ENCODE assay signal across 14 cellular contexts in the genomic region with DNA sequence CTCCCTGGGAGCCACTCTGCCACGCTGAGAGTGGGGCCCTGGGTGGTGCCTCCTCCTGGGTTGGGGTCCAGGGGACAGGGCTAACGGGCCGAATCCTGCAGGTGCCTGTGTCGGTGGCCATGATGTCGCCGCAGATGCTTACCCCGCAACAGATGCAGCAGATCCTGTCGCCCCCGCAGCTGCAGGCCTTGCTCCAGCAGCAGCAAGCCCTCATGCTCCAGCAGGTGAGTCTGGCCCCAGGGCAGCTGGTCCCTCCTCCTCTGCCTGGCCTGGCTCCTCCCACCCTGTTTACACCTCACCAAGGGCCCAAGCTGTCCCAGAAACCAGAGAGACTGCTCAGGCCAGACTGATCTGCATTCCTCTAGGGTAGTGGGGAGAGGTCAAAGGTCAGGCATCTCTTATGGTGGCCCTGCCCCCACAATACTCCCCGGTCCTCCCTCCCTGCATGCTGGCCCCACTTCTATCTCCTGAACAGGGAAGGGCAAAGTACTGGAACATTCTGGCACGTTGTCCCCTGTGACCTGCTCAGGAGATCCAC. TPM values are rescaled to one million over a fixed set of nuclear protein-coding genes. Genes with fewer than 3 reads are reported as not detected.
DNase-seq lines count a peak whose midpoint lies in the region; ATAC-seq, FAIRE-seq and TF ChIP-seq lines count a peak whose summit lies in the region.
"Had no signal": no experiment of that assay in that cellular context is flagged by ENCODE, and none has a peak within 500 bp of the region (broad histone marks: within the 10 kb centered on the region; RNA-seq: fewer than 3 reads in every experiment).

No MANE protein-coding gene starts in this region.

- TF ChIP-seq RAD21 in H1 (IDR thresholded peaks at IDR 0.05 in 1 of 2, conservative IDR thresholded peaks at IDR 0.05 in 1 of 2; ENCODE audit: low read depth in 2 of 2, low read length in 2 of 2), result peak in 1 of 2 experiments; percentile 26; a peak in 1 of 4 replicates

- H3K9me3 ChIP-seq in BLaER1 (no peaks in the 10 kb centered on the region), H1 (ENCODE audit: insufficient read depth in 2 of 2, low read depth in 1 of 2, low read length in 1 of 2) (no peaks in the 10 kb centered on the region)
- H3K9me3 ChIP-seq: heart right ventricle, thoracic aorta had no signal

- POLR2A ChIA-PET in H1 (lab: Charles Lee; ENCODE audit: partially characterized antibody), result interaction anchor here (0.8 to 2.3 kb wide), 5 partner anchors 10 to 114 kb away, joined by 3 to 6 read pairs (median 4); no protein-coding TSS in a partner anchor

- no peak for DNase-seq in HTR-8/SVneo (ENCODE audit: insufficient read length, low spot score)
- DNase-seq in H1 (ENCODE audit: low read depth in 1 of 2, low spot score in 2 of 2), result peak in 1 of 2 experiments; percentile 72
- DNase-seq in mesendoderm, result peak; percentile 61
- no peak for DNase-seq in stimulated activated naive CD4-positive, alpha-beta T cell (lab: John Stamatoyannopoulos, UW)
- DNase-seq: activated CD4-positive, alpha-beta T cell treated with anti-CD3 and anti-CD28 coated beads for 48 hours; activated naive CD8-positive, alpha-beta T cell treated with anti-CD3 and anti-CD28 coated beads, Interleukin-2, amount 50 U/mL, for 24 hours; AML-193; heart right ventricle; stimulated activated CD4-positive, alpha-beta T cell treated with anti-CD3 and anti-CD28 coated beads, Interleukin-12 subunit alpha, Interleukin-12 subunit beta, amount 100 ng/mL, for 4 hours had no signal

- H2BK120ac ChIP-seq in H1 (replicated peaks; ENCODE audit: low read depth, low read length) (no peak overlapping the region), mesendoderm (ENCODE audit: low read depth, low read length) (no peak overlapping the region)

- no peak overlapping the region for H4K5ac ChIP-seq in H1 (ENCODE audit: insufficient read length, low read depth, low read length)
- no peak overlapping the region for H4K5ac ChIP-seq in mesendoderm (ENCODE audit: low read length)

- H3K4me2 ChIP-seq in BLaER1 (peak overlapping the region; percentile 66; the same call in 1 of the 2 replicates), H1 (ENCODE audit: insufficient read depth in 1 of 2, low read depth in 2 of 2, low read length in 2 of 2) (peak overlapping the region; percentile 12 to 20; a peak in 2 of 4 replicates), mesendoderm (ENCODE audit: low read length) (no peak overlapping the region)

- H3K4ac ChIP-seq in H1 (replicated peaks; ENCODE audit: insufficient read length, low read depth, low read length) (no peak overlapping the region), mesendoderm (ENCODE audit: low read depth, low read length) (no peak overlapping the region)

- H3K56ac ChIP-seq in H1 (replicated peaks; ENCODE audit: insufficient read length, low read depth, low read length), result no peak overlapping the region
- H3K56ac ChIP-seq in mesendoderm (ENCODE audit: low read length), result peak overlapping the region; percentile 34

- no peaks in the 10 kb centered on the region for H3K79me2 ChIP-seq in H1 (ENCODE audit: control insufficient read depth in 1 of 2, insufficient read depth in 2 of 2, low read length in 2 of 2)
- H3K79me2 ChIP-seq in mesendoderm (ENCODE audit: control insufficient read depth, insufficient read depth, low read length), result no peaks in the 10 kb centered on the region

- FAIRE-seq in HTR-8/SVneo (lab: Jason Lieb, UNC) (peak; percentile 46), H1 (lab: Jason Lieb, UNC) (peak; percentile 95)

- H4K8ac ChIP-seq in H1 (ENCODE audit: extremely low read depth, insufficient read depth, low read length) (no peak overlapping the region), mesendoderm (ENCODE audit: low read depth, low read length) (no peak overlapping the region)

- H3K36me3 ChIP-seq in BLaER1, result peaks cover 86% of the 10 kb centered on the region
- H3K36me3 ChIP-seq in H1 (ENCODE audit: control insufficient read depth in 2 of 4, insufficient read depth in 4 of 4, low read length in 3 of 4), result peaks cover 0 to 1% (median 0%) of the 10 kb centered on the region in 4 experiments; a peak in 1 of 8 replicates
- no peaks in the 10 kb centered on the region for H3K36me3 ChIP-seq in mesendoderm (ENCODE audit: control insufficient read depth, insufficient read depth, low read length)

- no peak overlapping the region for H3K14ac ChIP-seq in H1 (ENCODE audit: insufficient read length)

- H2BK15ac ChIP-seq in H1 (ENCODE audit: low read length) (no peak overlapping the region), mesendoderm (replicated peaks; ENCODE audit: low read depth) (no peak overlapping the region)

- H3K18ac ChIP-seq in H1 (ENCODE audit: extremely low read depth, low read length) (peak overlapping the region; percentile 48; the same call in 1 of the 2 replicates), mesendoderm (ENCODE audit: low read length) (no peak overlapping the region)

- peak in 1 of 2 experiments; percentile 57; a peak in 1 of 3 replicates for TF ChIP-seq EP300 in H1 (IDR thresholded peaks at IDR 0.05; ENCODE audit: borderline replicate concordance in 1 of 2, low read depth in 2 of 2, low read length in 2 of 2)

- no peaks in the 10 kb centered on the region for H3K23me2 ChIP-seq in H1 (ENCODE audit: low read depth, low read length)

- WGBS in H1 (ENCODE audit: extremely low coverage in 1 of 2, insufficient coverage in 1 of 2, insufficient read length in 1 of 2, insufficient replicate concordance in 2 of 2, low coverage in 1 of 2, low lambda C conversion rate in 2 of 2, missing lambda C conversion rate in 1 of 2), 2 experiments, result 72% methylated on average over 11 of the region's 11 CpGs; no CpG with 5 or more reads in 1 of the 2 experiments
- WGBS in mesendoderm (ENCODE audit: extremely low coverage, insufficient coverage, low lambda C conversion rate), result no CpG with 5 or more reads among the region's 11 CpGs

- H2BK20ac ChIP-seq in H1 (ENCODE audit: low read length), result peak overlapping the region; percentile 66; the same call in 1 of the 2 replicates

- H4K20me1 ChIP-seq in BLaER1 (peaks cover 56% of the 10 kb centered on the region), H1 (replicated peaks in 1 of 2; ENCODE audit: control insufficient read depth in 1 of 2, insufficient read depth in 2 of 2, low read length in 2 of 2) (peaks cover 0 to 5% of the 10 kb centered on the region in 2 experiments)

- H2AK5ac ChIP-seq in H1 (ENCODE audit: low read depth, low read length), result peak overlapping the region; percentile 45; the same call in 1 of the 2 replicates
- H2AK5ac ChIP-seq in mesendoderm (ENCODE audit: low read length), result no peak overlapping the region

- no peaks in the 10 kb centered on the region for H3K79me1 ChIP-seq in H1 (ENCODE audit: low read depth, low read length)
- peaks cover 2% of the 10 kb centered on the region for H3K79me1 ChIP-seq in mesendoderm (ENCODE audit: low read length)

- H3K9ac ChIP-seq in BLaER1 (no peak overlapping the region), H1 (replicated peaks in 1 of 4; ENCODE audit: extremely low read depth in 1 of 4, low read depth in 3 of 4, low read length in 3 of 4) (no peak overlapping the region), mesendoderm (ENCODE audit: low read length) (no peak overlapping the region)

- no peak for TF ChIP-seq POLR2A in H1 (IDR thresholded peaks at IDR 0.05; ENCODE audit: control extremely low read depth in 1 of 2, low read depth in 2 of 2, low read length in 2 of 2)

- H3K4me1 ChIP-seq in BLaER1 (peaks cover 51% of the 10 kb centered on the region), H1 (replicated peaks in 1 of 4; ENCODE audit: control insufficient read depth in 3 of 4, insufficient read depth in 4 of 4, low read length in 3 of 4) (peaks cover 0 to 41% (median 20%) of the 10 kb centered on the region in 4 experiments; a peak in 6 of 7 replicates), mesendoderm (ENCODE audit: control insufficient read depth, low read depth, low read length) (no peaks in the 10 kb centered on the region)

- H2BK12ac ChIP-seq in H1 (ENCODE audit: low read depth, low read length), result peak overlapping the region; percentile 85; the same call in 1 of the 2 replicates

- no peak overlapping the region for H2AFZ ChIP-seq in H1 (ENCODE audit: low read length)

- H3K27me3 ChIP-seq in BLaER1, result no peaks in the 10 kb centered on the region
- H3K27me3 ChIP-seq in H1 (replicated peaks in 1 of 4; ENCODE audit: control insufficient read depth in 3 of 4, extremely low read depth in 1 of 4, insufficient read depth in 3 of 4, low read length in 3 of 4), result no peaks in the 10 kb centered on the region
- no peaks in the 10 kb centered on the region for H3K27me3 ChIP-seq in mesendoderm (ENCODE audit: insufficient read depth, low read length, poor library complexity)
- H3K27me3 ChIP-seq: heart right ventricle had no signal

- H2BK5ac ChIP-seq in H1 (ENCODE audit: low read depth, low read length) (peak overlapping the region; percentile 48; the same call in 1 of the 2 replicates), mesendoderm (ENCODE audit: low read length) (no peak overlapping the region)

- H3K27ac ChIP-seq in BLaER1 (no peak overlapping the region), H1 (ENCODE audit: low read depth, low read length) (no peak overlapping the region), mesendoderm (ENCODE audit: low read depth, low read length) (no peak overlapping the region)
- H3K27ac ChIP-seq: thoracic aorta had no signal

- TF ChIP-seq CTCF in H1 (IDR thresholded peaks at IDR 0.05; ENCODE audit: control extremely low read depth in 1 of 3, insufficient read depth in 1 of 3, low read depth in 1 of 3, low read length in 3 of 3), result peak in 1 of 3 experiments; percentile 6; a peak in 1 of 4 replicates

- CTCF ChIA-PET in H1 (lab: Charles Lee; ENCODE audit: partially characterized antibody), result interaction anchor here (0.8 to 27.7 kb wide), 10 partner anchors 9 to 216 kb away, joined by 3 to 361 read pairs (median 4); no protein-coding TSS in a partner anchor

- ATAC-seq in GM21360 (IDR thresholded peaks at IDR 0.05; ENCODE audit: unreplicated experiment) (no peak), HG03039 (IDR thresholded peaks at IDR 0.05; ENCODE audit: unreplicated experiment) (no peak), HG03571 (IDR thresholded peaks at IDR 0.05; ENCODE audit: unreplicated experiment) (no peak)

- peak overlapping the region; percentile 38 for H4K91ac ChIP-seq in H1 (replicated peaks; ENCODE audit: insufficient read length, low read length)

- H3K23ac ChIP-seq in H1 (ENCODE audit: insufficient read length) (no peak overlapping the region), mesendoderm (ENCODE audit: low read length) (no peak overlapping the region)

- no peak overlapping the region for H3K4me3 ChIP-seq in BLaER1
- H3K4me3 ChIP-seq in H1 (ENCODE audit: extremely low read depth in 1 of 4, insufficient read depth in 2 of 4, low read depth in 3 of 4, low read length in 4 of 4), result no peak overlapping the region
- no peak overlapping the region for H3K4me3 ChIP-seq in mesendoderm (ENCODE audit: low read length)
- H3K4me3 ChIP-seq: heart right ventricle, thoracic aorta had no signal

RNA-seq across cellular contexts. Expression of a gene that starts 38.6 kb away (rescaled TPM):
- 13.3 and 14.7 TPM in 2 replicates for total RNA-seq in H1 (2021; fragmentation: NEBNext Ultra II Directional; extraction: Animal tissue kit (Norgen Biotek cat#: 25700))
- polyA plus RNA-seq in H1 (2011; rRNA removed), result 4.8 and 6.7 TPM in 2 replicates
- polyA plus RNA-seq in H1 (2011; cell fraction: cytosol; rRNA removed), result 2.2 TPM
- polyA plus RNA-seq in H1 (2011; cell fraction: nucleus; rRNA removed), result 8.8 TPM
- 9.6 to 20.8 TPM (median 19.1 TPM) in 4 replicates for polyA plus RNA-seq in H1 (2012, experiment 1 of 2)
- 13.4 TPM for polyA plus RNA-seq in H1 (2012, experiment 2 of 2)
- polyA plus RNA-seq in H1 (2013, experiment 1 of 2), result 5.1 TPM
- polyA plus RNA-seq in H1 (2013, experiment 2 of 2), result 5.1 TPM
- 2.0 and 2.4 TPM in 2 replicates for polyA minus RNA-seq in H1 (2011; rRNA and poly(A)+ RNA removed)
- polyA minus RNA-seq in H1 (2011; cell fraction: cytosol; rRNA and poly(A)+ RNA removed), result 9.3 TPM
- 5.1 TPM for polyA minus RNA-seq in H1 (2011; cell fraction: nucleus; rRNA and poly(A)+ RNA removed)
- 9.2 TPM for polyA plus RNA-seq in mesendoderm (2013, experiment 1 of 2)
- polyA plus RNA-seq in mesendoderm (2013, experiment 2 of 2), result 8.4 TPM

RNA-seq across cellular contexts. Expression of a gene that starts 53.5 kb away (rescaled TPM):
- 38.5 and 41.0 TPM in 2 replicates for total RNA-seq in H1 (2021; fragmentation: NEBNext Ultra II Directional; extraction: Animal tissue kit (Norgen Biotek cat#: 25700))
- polyA plus RNA-seq in H1 (2011; rRNA removed), result 65.6 and 78.9 TPM in 2 replicates
- polyA plus RNA-seq in H1 (2011; cell fraction: cytosol; rRNA removed), result 73.5 TPM
- polyA plus RNA-seq in H1 (2011; cell fraction: nucleus; rRNA removed), result 60.0 TPM
- 21.8 to 38.0 TPM (median 35.1 TPM) in 4 replicates for polyA plus RNA-seq in H1 (2012, experiment 1 of 2)
- 41.2 TPM for polyA plus RNA-seq in H1 (2012, experiment 2 of 2)
- 36.9 TPM for polyA plus RNA-seq in H1 (2013, experiment 1 of 2)
- 40.4 TPM for polyA plus RNA-seq in H1 (2013, experiment 2 of 2)
- polyA minus RNA-seq in H1 (2011; rRNA and poly(A)+ RNA removed), result 10.9 and 15.4 TPM in 2 replicates
- polyA minus RNA-seq in H1 (2011; cell fraction: cytosol; rRNA and poly(A)+ RNA removed), result 22.2 TPM
- polyA minus RNA-seq in H1 (2011; cell fraction: nucleus; rRNA and poly(A)+ RNA removed), result 12.8 TPM
- 68.1 TPM for polyA plus RNA-seq in mesendoderm (2013, experiment 1 of 2)
- 63.7 TPM for polyA plus RNA-seq in mesendoderm (2013, experiment 2 of 2)
